ENCODE assay signal across 8 cellular contexts in the genomic region with DNA sequence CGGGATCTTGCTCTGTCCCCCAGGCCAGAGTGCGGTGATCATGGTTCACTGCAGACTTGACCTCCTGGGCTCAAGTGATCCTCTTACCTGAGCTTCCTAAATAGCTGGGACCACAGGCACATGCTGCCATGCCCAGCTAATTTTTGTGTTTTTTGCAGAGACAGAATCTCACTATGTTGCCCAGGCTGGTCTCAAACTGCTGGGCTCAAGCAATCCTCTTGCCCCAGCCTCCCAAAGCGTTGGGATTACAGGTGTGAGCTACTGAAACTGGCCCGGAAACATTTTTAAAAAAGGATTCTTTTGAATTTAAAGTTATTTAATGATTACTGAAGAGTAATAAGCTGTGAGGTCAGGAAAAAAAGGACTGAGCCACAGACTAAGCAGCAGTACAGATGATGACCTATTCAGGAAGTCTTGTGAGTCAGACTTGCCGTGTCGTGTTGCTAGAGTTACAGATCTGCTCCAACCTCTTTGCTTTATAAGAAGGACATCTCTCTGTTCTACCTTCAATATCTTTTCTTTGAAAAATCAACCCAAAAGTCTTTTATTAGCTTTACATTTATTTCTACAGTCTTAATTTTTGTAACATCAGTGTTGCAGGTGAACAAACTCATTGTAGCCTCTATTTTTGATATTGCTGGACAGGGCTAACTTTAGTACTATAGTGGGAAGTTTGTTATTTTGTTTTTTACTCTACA.
DNase-seq lines count a peak whose midpoint lies in the region; ATAC-seq, FAIRE-seq and TF ChIP-seq lines count a peak whose summit lies in the region.

No MANE protein-coding gene starts in this region.

- peak; percentile 71 for ATAC-seq in HG02840 (IDR thresholded peaks at IDR 0.05; ENCODE audit: low FRiP score, unreplicated experiment)

- DNase-seq in CD1c-positive myeloid dendritic cell (ENCODE audit: extremely low spot score) (peak; percentile 62), T-helper 1 cell (peak; percentile 10 to 83 (median 49)), adrenal gland (peak; percentile 59 to 85 (median 71)), lung microvascular endothelial cell (ENCODE audit: low read depth in 2 of 2) (peak; percentile 61 to 95), GM12891 (ENCODE audit: insufficient read length, low spot score) (no peak), HEK293T (ENCODE audit: extremely low spot score) (no peak)
- DNase-seq in stimulated activated CD8-positive, alpha-beta memory T cell treated with anti-CD3 and anti-CD28 coated beads, Interleukin-7, amount 100 ng/mL, for 1 hour (ENCODE audit: low read depth in 2 of 2), result peak; percentile 58 to 61

- intact Hi-C loops in adrenal gland (cut with DNase I), result no loop called here

- no peaks in the 10 kb centered on the region for H3K27me3 ChIP-seq in adrenal gland

- peaks cover 6 to 31% of the 10 kb centered on the region in 2 donors for H3K4me1 ChIP-seq in adrenal gland (replicated peaks in 1 of 2)

- peak overlapping the region in 2 of 5 donors; percentile 51 to 68 for H3K27ac ChIP-seq in adrenal gland

- no peak for TF ChIP-seq POLR2A in adrenal gland (IDR thresholded peaks at IDR 0.05)
- no peak for TF ChIP-seq POLR2A in GM12891 (IDR thresholded peaks at IDR 0.05; ENCODE audit: low read depth, low read length)

- no peak overlapping the region for H3K4me3 ChIP-seq in adrenal gland

- POLR2A ChIA-PET in HEK293T (lab: Yijun Ruan, JAX), result interaction anchor here (0.6 kb wide), 1 partner anchor 109 kb away, joined by 3 read pairs; a partner anchor contains a TSS

- CTCF ChIA-PET in HEK293T (lab: Yijun Ruan, JAX), result no interaction called here

- no peak for FAIRE-seq in GM12891 (lab: Jason Lieb, UNC)

- 47 to 57% (median 50%) methylated on average over 6 of the region's 6 CpGs for WGBS in adrenal gland, 4 donors

- no peak for TF ChIP-seq CTCF in adrenal gland (IDR thresholded peaks at IDR 0.05)

- no peaks in the 10 kb centered on the region for H3K36me3 ChIP-seq in adrenal gland (replicated peaks in 1 of 2)

- no peaks in the 10 kb centered on the region for H3K9me3 ChIP-seq in adrenal gland (replicated peaks in 1 of 3)

TF ChIP-seq in GM12891, 5 proteins besides CTCF, POLR2A, EP300 and RAD21:
- TF ChIP-seq POU2F2 (IDR thresholded peaks at IDR 0.05; ENCODE audit: low read depth, low read length) (no peak), SPI1 (IDR thresholded peaks at IDR 0.05; ENCODE audit: low read depth, low read length) (no peak), PAX5 (IDR thresholded peaks at IDR 0.05; ENCODE audit: insufficient read depth, low read length, severe bottlenecking) (no peak)

TF ChIP-seq in HEK293T, 16 proteins besides CTCF, POLR2A, EP300 and RAD21:
- no peak for TF ChIP-seq TARDBP (IDR thresholded peaks at IDR 0.05)
- no peak for TF ChIP-seq SP1 (IDR thresholded peaks at IDR 0.05)
- no peak for TF ChIP-seq CTBP1 (IDR thresholded peaks at IDR 0.05; ENCODE audit: borderline replicate concordance)
- TF ChIP-seq FOXM1 (IDR thresholded peaks at IDR 0.05; ENCODE audit: borderline replicate concordance), result no peak

Comparison
In these comparisons a context has a peak if more than half of its experiments do, and no peak if none do; other contexts are left out.
1. DNase-seq: peak in CD1c-positive myeloid dendritic cell (single experiment), T-helper 1 cell (5 of 5), adrenal gland (7 of 7), lung microvascular endothelial cell (2 of 2) and stimulated activated CD8-positive, alpha-beta memory T cell treated with anti-CD3 and anti-CD28 coated beads, Interleukin-7, amount 100 ng/mL, for 1 hour (2 of 2); none in GM12891 (single experiment) and HEK293T (single experiment).